8 cellular contexts compared by ENCODE assay signal in genomic region chr13:44577236-44578063, GRCh38.
DNase-seq lines count a peak whose midpoint lies in the region; ATAC-seq and TF ChIP-seq lines count a peak whose summit lies in the region.

No MANE protein-coding gene starts in this region.

- peak; percentile 48 for TF ChIP-seq POLR2A in GM18951 (IDR thresholded peaks at IDR 0.05; ENCODE audit: extremely low read depth, insufficient read depth, insufficient read length)

- peak; percentile 66 for ATAC-seq in HG03175 (IDR thresholded peaks at IDR 0.05; ENCODE audit: unreplicated experiment)

- peak; percentile 94 for DNase-seq in AG08395 (ENCODE audit: low spot score)
- DNase-seq in NCI-H226: peak; percentile 89
- DNase-seq in activated CD4-positive, CD25-positive, alpha-beta regulatory T cell (lab: John Stamatoyannopoulos, UW): peak; percentile 86 to 93 (median 91)
- peak; percentile 92 for DNase-seq in central memory CD4-positive, alpha-beta T cell
- peak; percentile 94 for DNase-seq in iris pigment epithelial cell (ENCODE audit: low read depth)
- DNase-seq in stimulated activated CD4-positive, alpha-beta T cell treated with anti-CD3 and anti-CD28 coated beads, Interleukin-12 subunit alpha, Interleukin-12 subunit beta, amount 100 ng/mL, for 24 hours (ENCODE audit: low read depth in 2 of 2): peak; percentile 91 to 92

- in situ Hi-C loops in GM18951 (cut with MboI; ENCODE audit: low sequenced_read_pairs, unreplicated experiment): no loop called here

Comparison
In these comparisons a context has a peak if more than half of its experiments do, and no peak if none do; other contexts are left out.
1. Peak in every context shown above with its lines: DNase-seq and ATAC-seq.